In the genomic region with DNA sequence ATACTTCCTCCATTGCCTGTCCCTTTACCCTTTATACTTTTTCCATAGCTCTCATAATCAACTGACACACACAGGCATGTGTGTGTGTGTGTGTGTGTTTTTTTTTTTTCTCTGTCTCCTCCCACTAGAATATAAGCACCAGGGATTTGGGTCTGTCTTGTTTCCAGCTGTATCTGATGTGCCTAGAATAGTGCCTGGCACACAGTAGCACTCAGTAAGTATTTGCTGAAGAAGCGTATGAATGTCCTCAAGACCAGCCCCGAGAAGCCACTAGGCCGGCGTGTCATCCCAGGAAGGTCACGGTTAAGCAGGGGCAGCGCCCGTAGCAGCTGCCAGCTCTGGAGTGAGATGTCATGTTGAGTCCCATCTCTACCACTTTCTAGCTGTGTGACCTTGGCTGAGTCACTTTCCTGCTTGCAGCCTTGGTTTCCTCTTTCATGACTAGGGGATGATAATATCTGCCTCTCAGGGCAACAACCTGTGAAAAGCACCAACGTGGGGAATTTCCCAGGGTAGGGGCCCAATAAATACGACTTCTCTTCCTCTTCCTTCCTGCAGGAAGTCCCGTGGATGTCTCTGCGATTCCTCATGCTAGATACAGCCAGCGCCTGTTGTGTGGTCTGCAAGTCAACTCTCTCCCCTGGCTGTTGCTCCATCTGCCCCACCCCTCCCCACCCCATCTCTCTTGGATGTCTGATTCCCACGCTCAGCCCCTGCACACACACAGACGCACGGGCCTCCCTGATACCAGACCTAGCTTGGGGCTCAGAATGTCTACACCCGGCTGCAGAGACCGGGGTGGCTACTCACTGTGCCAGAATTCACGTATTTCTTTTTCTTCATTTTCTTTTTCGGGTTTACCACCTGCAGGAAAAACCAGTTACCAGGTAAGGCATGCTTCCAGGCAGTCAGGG, we compare ENCODE assay signal across 8 cellular contexts. TPM values are rescaled to one million over a fixed set of nuclear protein-coding genes. Genes with fewer than 3 reads are reported as not detected.
DNase-seq lines count a peak whose midpoint lies in the region; ATAC-seq and TF ChIP-seq lines count a peak whose summit lies in the region.

No MANE protein-coding gene starts in this region.

- no peak overlapping the region for H2AFZ ChIP-seq in Karpas-422 (ENCODE audit: low read length)

- peak; percentile 30 to 65 (median 54) for DNase-seq in CD4-positive, alpha-beta T cell
- DNase-seq in T-cell (peak; percentile 22 to 75 (median 60)), right atrium auricular region (ENCODE audit: low spot score) (no peak), Karpas-422 (no peak)
- DNase-seq in stimulated activated CD4-positive, alpha-beta T cell treated with anti-CD3 and anti-CD28 coated beads, Interleukin-15, amount 100 ng/mL, for 1 hour (ENCODE audit: low read depth in 1 of 2, low spot score in 1 of 2): peak; percentile 30 to 35

- no peak overlapping the region for H3K4me2 ChIP-seq in Karpas-422 (ENCODE audit: low read depth, low read length, poor library complexity, severe bottlenecking)

- H3K27me3 Mint-ChIP-seq in CD4-positive, alpha-beta T cell: no peaks in the 10 kb centered on the region
- no peaks in the 10 kb centered on the region for H3K27me3 Mint-ChIP-seq in T-cell
- H3K27me3 Mint-ChIP-seq in activated naive CD8-positive, alpha-beta T cell: no peaks in the 10 kb centered on the region

- no peak for TF ChIP-seq CTCF in CD4-positive, alpha-beta T cell (IDR thresholded peaks at IDR 0.05)
- TF ChIP-seq CTCF in right atrium auricular region (IDR thresholded peaks at IDR 0.05): no peak

- no peaks in the 10 kb centered on the region for H3K9me3 Mint-ChIP-seq in CD4-positive, alpha-beta T cell
- H3K9me3 Mint-ChIP-seq in T-cell: no peaks in the 10 kb centered on the region
- H3K9me3 Mint-ChIP-seq in activated naive CD8-positive, alpha-beta T cell (ENCODE audit: low read depth): no peaks in the 10 kb centered on the region

- peak; percentile 83 for ATAC-seq in CD4-positive, alpha-beta T cell (ENCODE audit: poor library complexity)
- ATAC-seq in HG02588 (IDR thresholded peaks at IDR 0.05; ENCODE audit: unreplicated experiment) (peak; percentile 34), T-cell (replicated peaks in 1 of 4) (peak; percentile 81 to 87 (median 84)), GM21367 (IDR thresholded peaks at IDR 0.05; ENCODE audit: unreplicated experiment) (no peak)

- H3K27ac Mint-ChIP-seq in CD4-positive, alpha-beta T cell: peak overlapping the region; percentile 90
- H3K27ac Mint-ChIP-seq in T-cell: peak overlapping the region; percentile 86 to 97
- peak overlapping the region; percentile 97 for H3K27ac Mint-ChIP-seq in activated naive CD8-positive, alpha-beta T cell

- intact Hi-C loops in CD4-positive, alpha-beta T cell (cut with DNase I, micrococcal nuclease): loop anchor here (2.0 to 5.0 kb wide), 4 partner anchors 77 to 333 kb away; a partner anchor contains a TSS

- CTCF ChIA-PET in CD4-positive, alpha-beta T cell (lab: Charles Lee): interaction anchor here (0.5 to 4.5 kb wide), 8 partner anchors 31 to 140 kb away, joined by 3 to 21 read pairs (median 3); a partner anchor contains a TSS
- CTCF ChIA-PET in T-cell (lab: Charles Lee): interaction anchor here (0.6 to 2.0 kb wide), 6 partner anchors 8 to 147 kb away, joined by 3 to 11 read pairs (median 4); no protein-coding TSS in a partner anchor

- H3K9me2 ChIP-seq in Karpas-422 (replicated peaks; ENCODE audit: insufficient read depth, low read length): no peaks in the 10 kb centered on the region

- no peaks in the 10 kb centered on the region for H3K36me3 Mint-ChIP-seq in CD4-positive, alpha-beta T cell (ENCODE audit: low read depth)
- no peaks in the 10 kb centered on the region for H3K36me3 Mint-ChIP-seq in T-cell
- H3K36me3 Mint-ChIP-seq in activated naive CD8-positive, alpha-beta T cell: no peaks in the 10 kb centered on the region

- POLR2A ChIA-PET in CD4-positive, alpha-beta T cell (lab: Charles Lee): interaction anchor here (0.7 to 1.1 kb wide), 2 partner anchors 27 to 231 kb away, joined by 3 to 5 read pairs; a partner anchor contains a TSS
- POLR2A ChIA-PET in T-cell (lab: Charles Lee): interaction anchor here in 1 of 2 donors (0.6 to 1.0 kb wide), 3 partner anchors 76 to 607 kb away, joined by 3 to 6 read pairs (median 4); no protein-coding TSS in a partner anchor

- no peaks in the 10 kb centered on the region for H3K9me3 ChIP-seq in CD4-positive, alpha-beta T cell (ENCODE audit: control insufficient read depth, low read length)
- no peaks in the 10 kb centered on the region for H3K9me3 ChIP-seq in right atrium auricular region
- no peaks in the 10 kb centered on the region for H3K9me3 ChIP-seq in Karpas-422 (ENCODE audit: low read length)

- H3K4me1 ChIP-seq in right atrium auricular region: peaks cover 0 to 22% of the 10 kb centered on the region in 2 donors
- peaks cover 65% of the 10 kb centered on the region for H3K4me1 ChIP-seq in Karpas-422 (ENCODE audit: low read length)

- H3K4me1 Mint-ChIP-seq in CD4-positive, alpha-beta T cell (ENCODE audit: low read depth): peaks cover 47% of the 10 kb centered on the region
- peaks cover 32 to 74% (median 54%) of the 10 kb centered on the region in 3 donors for H3K4me1 Mint-ChIP-seq in T-cell
- peaks cover 55% of the 10 kb centered on the region for H3K4me1 Mint-ChIP-seq in activated naive CD8-positive, alpha-beta T cell (ENCODE audit: low read depth)

- no peaks in the 10 kb centered on the region for H4K20me1 ChIP-seq in Karpas-422 (ENCODE audit: insufficient read depth, low read depth, low read length)

- no peaks in the 10 kb centered on the region for H3K27me3 ChIP-seq in CD4-positive, alpha-beta T cell (ENCODE audit: control insufficient read depth, insufficient read depth, low read length)
- H3K27me3 ChIP-seq in right atrium auricular region: no peaks in the 10 kb centered on the region
- no peaks in the 10 kb centered on the region for H3K27me3 ChIP-seq in Karpas-422 (ENCODE audit: low read length)

- peak overlapping the region; percentile 35 for H3K4me3 Mint-ChIP-seq in CD4-positive, alpha-beta T cell
- H3K4me3 Mint-ChIP-seq in T-cell: peak overlapping the region; percentile 31 to 71 (median 58)
- H3K4me3 Mint-ChIP-seq in activated naive CD8-positive, alpha-beta T cell: peak overlapping the region; percentile 72

- H3K79me2 ChIP-seq in Karpas-422 (ENCODE audit: low read length): no peaks in the 10 kb centered on the region

- no peak overlapping the region for H3K9ac ChIP-seq in Karpas-422 (ENCODE audit: low read length)

- H3K36me3 ChIP-seq in right atrium auricular region: no peaks in the 10 kb centered on the region
- no peaks in the 10 kb centered on the region for H3K36me3 ChIP-seq in Karpas-422 (ENCODE audit: insufficient read depth, low read length)

- H3K27ac ChIP-seq in CD4-positive, alpha-beta T cell (ENCODE audit: low read depth, low read length): peak overlapping the region; percentile 71
- H3K27ac ChIP-seq in right atrium auricular region (no peak overlapping the region), Karpas-422 (ENCODE audit: low read length) (no peak overlapping the region)

- H3K4me3 ChIP-seq in right atrium auricular region (no peak overlapping the region), Karpas-422 (ENCODE audit: low read length) (no peak overlapping the region)

RNA-seq across cellular contexts. Expression of a gene that starts 58.1 kb away (rescaled TPM):
- total RNA-seq in CD4-positive, alpha-beta T cell: under 1 TPM; 0.22 TPM
- total RNA-seq in T-cell (under 1 TPM in 4 of 5 donors, not detected in 1; 0.06 to 0.35 (median 0.09) TPM), right atrium auricular region (under 1 TPM in 1 of 2 donors, not detected in 1; 0.12 TPM)
- not detected in 2 replicates for total RNA-seq in Karpas-422 (2014; rRNA removed; shearing (Covaris generic); ENCODE audit: low replicate concordance)

Comparison
In these comparisons a context has a peak if more than half of its experiments do, and no peak if none do; other contexts are left out.
1. DNase-seq: peak in CD4-positive, alpha-beta T cell (10 of 10), T-cell (34 of 34) and stimulated activated CD4-positive, alpha-beta T cell treated with anti-CD3 and anti-CD28 coated beads, Interleukin-15, amount 100 ng/mL, for 1 hour (2 of 2); none in right atrium auricular region (single experiment) and Karpas-422 (single experiment).
2. Peak in every context shown above with its lines, with median percentiles within 50 percentile points of each other: H3K27ac Mint-ChIP-seq and H3K4me3 Mint-ChIP-seq.